ENCODE assay signal across 18 cellular contexts in the genomic region with DNA sequence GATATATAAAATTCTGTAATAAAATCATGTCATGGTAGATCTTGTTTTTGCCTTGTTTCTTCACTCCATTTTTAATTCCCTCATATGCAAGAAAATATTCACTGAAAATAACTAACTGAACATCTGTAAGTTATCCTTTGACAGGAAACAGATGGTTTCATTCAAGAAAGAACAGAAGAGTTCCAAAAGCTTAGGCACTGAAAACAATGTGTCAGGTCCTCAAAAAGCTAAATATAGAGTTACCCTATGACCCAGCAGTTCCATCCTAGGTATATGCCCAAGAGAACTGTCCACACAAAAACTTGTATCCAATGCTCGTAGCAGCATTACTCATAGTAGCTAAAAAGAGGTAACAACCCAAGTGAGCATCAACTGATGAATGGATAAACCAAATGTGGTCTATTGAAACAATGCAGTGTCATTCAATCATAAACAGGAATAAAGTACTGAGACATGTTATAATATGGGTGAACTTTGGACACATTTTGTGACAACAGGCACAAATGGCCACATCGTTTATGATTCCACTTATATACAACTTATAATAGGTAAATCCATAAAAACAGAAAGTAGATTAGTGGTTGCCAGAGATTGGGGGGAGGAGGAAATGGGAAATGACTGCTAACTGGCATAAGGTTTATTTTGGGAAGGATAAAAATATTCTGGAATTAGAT.
"Had no signal": no experiment of that assay in that cellular context is flagged by ENCODE, and none has a peak within 500 bp of the region (broad histone marks: within the 10 kb centered on the region; RNA-seq: fewer than 3 reads in every experiment).

No MANE protein-coding gene starts in this region.

- ATAC-seq: activated CD8-positive, alpha-beta memory T cell treated with anti-CD3 and anti-CD28 coated beads, Interleukin-2, amount 10 ng/mL, durations not matched to agents 7 days and 5 days; activated T-cell treated with anti-CD3 and anti-CD28 coated beads, Interleukin-2, amount 50 U/mL, for 4 hours; naive thymus-derived CD8-positive, alpha-beta T cell; sciatic nerve; stimulated activated naive CD8-positive, alpha-beta T cell treated with anti-CD3 and anti-CD28 coated beads, Interleukin-15, Interleukin-2, amounts not matched to agents 100 U/mL and 50 U/mL, for 24 hours had no signal

- DNase-seq: activated CD4-positive, alpha-beta T cell treated with anti-CD3 and anti-CD28 coated beads, Interleukin-2, amount 50 U/mL, for 4 hours; activated CD4-positive, CD25-positive, alpha-beta regulatory T cell; activated CD8-positive, alpha-beta memory T cell treated with anti-CD3 and anti-CD28 coated beads, Interleukin-2, amount 10 ng/mL, durations not matched to agents 7 days and 5 days; activated gamma-delta T cell; activated naive CD8-positive, alpha-beta T cell treated with anti-CD3 and anti-CD28 coated beads for 36 hours; activated T-cell treated with anti-CD3 and anti-CD28 coated beads, Interleukin-2, amount 50 U/mL, for 4 hours; anterior cingulate cortex; mammary epithelial cell; naive thymus-derived CD8-positive, alpha-beta T cell; nucleus accumbens; stimulated activated CD4-positive, alpha-beta T cell treated with anti-CD3 and anti-CD28 coated beads, Interleukin-12 subunit alpha, Interleukin-12 subunit beta, amount 100 ng/mL, for 4 hours; stimulated activated CD4-positive, alpha-beta T cell treated with anti-CD3 and anti-CD28 coated beads, Interleukin-2, amount 100 ng/mL, for 48 hours; stimulated activated CD8-positive, alpha-beta memory T cell treated with anti-CD3 and anti-CD28 coated beads, Interleukin-4, amount 100 ng/mL, for 48 hours; stimulated activated naive CD8-positive, alpha-beta T cell treated with anti-CD3 and anti-CD28 coated beads, Interleukin-15, Interleukin-2, amounts not matched to agents 100 U/mL and 50 U/mL, for 24 hours; T-helper 2 cell had no signal

- H3K4me3 ChIP-seq: prostate gland, suprapubic skin had no signal
